ENCODE assay signal across 11 cellular contexts in genomic region chr20:58342104-58342945, GRCh38. TPM values are rescaled to one million over a fixed set of nuclear protein-coding genes. Genes with fewer than 3 reads are reported as not detected.
A peak's percentile ranks its signal among the peaks of the same experiment; 100 is the strongest.
DNase-seq lines count a peak whose midpoint lies in the region; ATAC-seq and TF ChIP-seq lines count a peak whose summit lies in the region.
"Had no signal": no experiment of that assay in that cellular context is flagged by ENCODE, and none has a peak within 500 bp of the region (broad histone marks: within the 10 kb centered on the region; RNA-seq: fewer than 3 reads in every experiment).

No MANE protein-coding gene starts in this region.

- no peaks in the 10 kb centered on the region for H4K20me1 ChIP-seq in GM23338 (replicated peaks; ENCODE audit: insufficient read depth)

- TF ChIP-seq CTCF in GM23338 (conservative IDR thresholded peaks at IDR 0.05; ENCODE audit: low read depth in 2 of 2) (no peak), RWPE2 (IDR thresholded peaks at IDR 0.05; ENCODE audit: poor library complexity, severe bottlenecking) (no peak), parathyroid adenoma (IDR thresholded peaks at IDR 0.05) (no peak)

- H3K9me3 Mint-ChIP-seq in GM23338, result no peaks in the 10 kb centered on the region

- peaks cover 23% of the 10 kb centered on the region for H3K4me1 ChIP-seq in GM23338 (ENCODE audit: insufficient read depth)
- peaks cover 54% of the 10 kb centered on the region for H3K4me1 ChIP-seq in RWPE2 (ENCODE audit: insufficient read depth, poor library complexity, severe bottlenecking)
- H3K4me1 ChIP-seq in parathyroid adenoma, result peaks cover 16% of the 10 kb centered on the region
- H3K4me1 ChIP-seq: testis had no signal

- no peak overlapping the region for H3K4me3 Mint-ChIP-seq in GM23338

- 0 out of 2 replicates have a peak, but pooled peaks cover 3% of the 10 kb centered on the region for H3F3A ChIP-seq in GM23338 (replicated peaks; ENCODE audit: low read depth)

- no peaks in the 10 kb centered on the region for H3K36me3 ChIP-seq in GM23338 (ENCODE audit: insufficient read depth)
- peaks cover 40% of the 10 kb centered on the region for H3K36me3 ChIP-seq in RWPE2 (ENCODE audit: low read depth)
- H3K36me3 ChIP-seq in parathyroid adenoma (ENCODE audit: control insufficient read depth, insufficient read depth, low read length), result no peaks in the 10 kb centered on the region

- H3K79me2 ChIP-seq in GM23338 (replicated peaks; ENCODE audit: insufficient read depth) (peaks cover 29% of the 10 kb centered on the region), parathyroid adenoma (peaks cover 12% of the 10 kb centered on the region)

- H3K9me2 ChIP-seq in GM23338 (ENCODE audit: insufficient read depth), result peaks cover 16% of the 10 kb centered on the region

- no peak overlapping the region for H2AFZ ChIP-seq in GM23338
- no peak overlapping the region for H2AFZ ChIP-seq in parathyroid adenoma

- no peaks in the 10 kb centered on the region for H3K9me3 ChIP-seq in RWPE2 (ENCODE audit: severe bottlenecking)
- H3K9me3 ChIP-seq in parathyroid adenoma (ENCODE audit: control insufficient read depth, low read length), result no peaks in the 10 kb centered on the region
- H3K9me3 ChIP-seq: testis had no signal

- no peak for ATAC-seq in GM23338
- ATAC-seq in RWPE2 (ENCODE audit: low read depth), result peak; percentile 83
- no peak for ATAC-seq in GM18873 (IDR thresholded peaks at IDR 0.05; ENCODE audit: low FRiP score, unreplicated experiment)
- ATAC-seq in GM21529 (IDR thresholded peaks at IDR 0.05; ENCODE audit: unreplicated experiment), result no peak

- H3K27me3 ChIP-seq in GM23338 (ENCODE audit: insufficient read depth) (no peaks in the 10 kb centered on the region), RWPE2 (ENCODE audit: insufficient read depth, poor library complexity, severe bottlenecking) (no peaks in the 10 kb centered on the region), parathyroid adenoma (ENCODE audit: control insufficient read depth, insufficient read depth, low read length) (no peaks in the 10 kb centered on the region)
- H3K27me3 ChIP-seq: testis had no signal

- H3K4me1 Mint-ChIP-seq in GM23338, result peaks cover 22% of the 10 kb centered on the region

- DNase-seq in GM23338 (ENCODE audit: low spot score), result no peak
- no peak for DNase-seq in RWPE2 (ENCODE audit: low spot score)
- DNase-seq in epithelial cell of prostate (ENCODE audit: low read depth, low spot score), result peak; percentile 40
- no peak for DNase-seq in mesenteric fat pad (ENCODE audit: low spot score)
- DNase-seq in OCI-M2 (lab: John Stamatoyannopoulos, UW; ENCODE audit: unreplicated experiment), result no peak
- DNase-seq: activated CD8-positive, alpha-beta memory T cell treated with anti-CD3 and anti-CD28 coated beads, Interleukin-2, amount 50 U/mL, for 48 hours; DMS153; testis had no signal

- peaks cover 26% of the 10 kb centered on the region for H3K36me3 Mint-ChIP-seq in GM23338 (ENCODE audit: low read depth)

- no peak overlapping the region for H3K27ac Mint-ChIP-seq in GM23338

- peaks cover 1% of the 10 kb centered on the region for H3K27me3 Mint-ChIP-seq in GM23338 (ENCODE audit: insufficient read depth, low read depth, poor library complexity)

- no peak overlapping the region for H3K9ac ChIP-seq in parathyroid adenoma

- no peak overlapping the region for H3K4me3 ChIP-seq in GM23338
- no peak overlapping the region for H3K4me3 ChIP-seq in RWPE2 (ENCODE audit: severe bottlenecking)
- H3K4me3 ChIP-seq in parathyroid adenoma (ENCODE audit: low read depth, low read length), result no peak overlapping the region
- H3K4me3 ChIP-seq: testis had no signal

- H3K27ac ChIP-seq in GM23338 (ENCODE audit: low read depth), result no peak overlapping the region
- H3K27ac ChIP-seq in RWPE2 (ENCODE audit: poor library complexity, severe bottlenecking), result peak overlapping the region; percentile 99
- peak overlapping the region; percentile 82 for H3K27ac ChIP-seq in epithelial cell of prostate
- H3K27ac ChIP-seq in parathyroid adenoma, result peak overlapping the region; percentile 62
- H3K27ac ChIP-seq: testis had no signal

- H3K4me2 ChIP-seq in GM23338 (peak overlapping the region; percentile 59), parathyroid adenoma (ENCODE audit: low read length) (peak overlapping the region; percentile 31)

TF ChIP-seq in GM23338, 12 proteins besides CTCF, POLR2A, EP300 and RAD21 (continues in another document):
- TF ChIP-seq POLR2AphosphoS5 (IDR thresholded peaks at IDR 0.05; ENCODE audit: low read depth) (no peak), REST (IDR thresholded peaks at IDR 0.05; ENCODE audit: unreplicated experiment) (no peak)

RNA-seq across cellular contexts. Expression of gene RAB22A, which starts 32.8 kb away (rescaled TPM):
- 6.0 and 6.8 TPM in 2 replicates for total RNA-seq in GM23338 (2014; rRNA removed; shearing (Covaris generic))
- 3.1 and 3.3 TPM in 2 replicates for polyA plus RNA-seq in GM23338 (2016; fragmentation: Nextera tagmentation; extraction: Ambion mirVana)
- total RNA-seq in mesenteric fat pad, result 22.2 TPM

RNA-seq across cellular contexts. Expression of gene VAPB, which starts 46.7 kb away (rescaled TPM):
- total RNA-seq in GM23338 (2014; rRNA removed; shearing (Covaris generic)), result 22.9 and 24.7 TPM in 2 replicates
- 17.4 and 18.8 TPM in 2 replicates for polyA plus RNA-seq in GM23338 (2016; fragmentation: Nextera tagmentation; extraction: Ambion mirVana)
- 51.5 TPM for total RNA-seq in mesenteric fat pad
